Comparison of ENCODE assay signal across 31 cellular contexts in the genomic region with DNA sequence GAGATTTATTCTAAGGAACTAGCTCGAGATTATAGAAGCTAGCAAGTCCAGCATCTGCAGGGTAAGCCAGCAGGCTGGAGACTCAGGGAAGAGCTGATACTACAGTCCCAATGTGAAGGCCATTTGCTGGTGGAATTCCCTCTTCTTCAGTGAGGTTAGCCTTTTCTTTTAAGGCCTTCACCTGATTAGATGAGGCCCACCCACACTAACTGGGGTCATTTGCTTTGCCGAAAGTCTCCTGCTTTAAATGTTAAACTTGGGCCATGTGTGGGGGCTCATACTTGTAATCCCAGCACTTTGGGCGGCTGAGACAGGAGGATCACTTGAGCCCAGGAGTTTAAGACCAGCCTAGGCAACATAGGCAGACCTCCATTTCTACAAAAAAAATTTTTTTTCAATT.
"Had no signal": no experiment of that assay in that cellular context is flagged by ENCODE, and none has a peak within 500 bp of the region (broad histone marks: within the 10 kb centered on the region; RNA-seq: fewer than 3 reads in every experiment).

No MANE protein-coding gene starts in this region.

- H3K4me3 Mint-ChIP-seq: mesothelial cell of epicardium; naive B cell; natural killer cell; nephron progenitor cell; neural progenitor cell; stimulated activated naive CD8-positive, alpha-beta T cell treated with anti-CD3 and anti-CD28 coated beads, Interleukin-15, Interleukin-2, amounts not matched to agents 100 ng/mL and 50 ng/mL, for 24 hours had no signal

- H3K9me3 ChIP-seq: lower lobe of right lung, neutrophil, ovary, right atrium auricular region, right lobe of liver, suprapubic skin, thoracic aorta, tibial artery, upper lobe of right lung had no signal

- H2AFZ ChIP-seq: hepatocyte, neural progenitor cell had no signal

- H3K9me3 Mint-ChIP-seq: natural killer cell; stimulated activated naive CD8-positive, alpha-beta T cell treated with anti-CD3 and anti-CD28 coated beads, Interleukin-15, Interleukin-2, amounts not matched to agents 100 ng/mL and 50 ng/mL, for 24 hours had no signal

- H3K4me3 ChIP-seq: hepatocyte, lower lobe of right lung, neural progenitor cell, ovary, right atrium auricular region, right lobe of liver, suprapubic skin, thoracic aorta, tibial artery, upper lobe of right lung had no signal

- H3K4me2 ChIP-seq: hepatocyte, neural progenitor cell had no signal

- H3K36me3 ChIP-seq: lower lobe of right lung, neural progenitor cell, neutrophil, ovary, right lobe of liver, suprapubic skin, upper lobe of right lung had no signal

- H3K4me1 Mint-ChIP-seq: naive B cell, natural killer cell had no signal

- H3K36me3 Mint-ChIP-seq: naive B cell, natural killer cell had no signal

- FAIRE-seq: keratinocyte, urothelium cell line had no signal

- DNase-seq: kidney glomerular epithelial cell; left cardiac atrium; lower lobe of right lung; mammary epithelial cell; mesenchymal stem cell; naive B cell; natural killer cell; nephron progenitor cell; occipital lobe; ovary; right lobe of liver; stimulated activated CD4-positive, alpha-beta T cell treated with anti-CD3 and anti-CD28 coated beads, Interleukin-12 subunit alpha, Interleukin-12 subunit beta, amount 100 ng/mL, for 4 hours; stimulated activated CD4-positive, alpha-beta T cell treated with anti-CD3 and anti-CD28 coated beads, Interleukin-15, amount 100 ng/mL, for 24 hours; stimulated activated CD4-positive, alpha-beta T cell treated with anti-CD3 and anti-CD28 coated beads, Interleukin-2, amount 100 ng/mL, for 24 hours; stimulated activated CD4-positive, alpha-beta T cell treated with anti-CD3 and anti-CD28 coated beads, Interleukin-4, amount 100 ng/mL, for 1 hour; stimulated activated naive CD4-positive, alpha-beta T cell; tibial artery; trophoblast cell; upper lobe of right lung had no signal

- ATAC-seq: left cardiac atrium, left lobe of liver, lower lobe of right lung, natural killer cell, right lobe of liver, upper lobe of right lung had no signal

- H3K79me2 ChIP-seq: hepatocyte had no signal

- H3K27ac ChIP-seq: lower lobe of right lung, neural progenitor cell, neutrophil, right atrium auricular region, right lobe of liver, suprapubic skin, upper lobe of right lung had no signal

- H3K27me3 Mint-ChIP-seq: naive B cell; progenitor cell of endocrine pancreas; stimulated activated naive CD8-positive, alpha-beta T cell treated with anti-CD3 and anti-CD28 coated beads, Interleukin-15, Interleukin-2, amounts not matched to agents 100 ng/mL and 50 ng/mL, for 24 hours had no signal

- H3K27me3 ChIP-seq: hepatocyte, neural progenitor cell, neutrophil, ovary, right atrium auricular region, right lobe of liver, suprapubic skin, tibial artery, upper lobe of right lung had no signal

- H3K27ac Mint-ChIP-seq: natural killer cell; nephron progenitor cell; stimulated activated naive CD8-positive, alpha-beta T cell treated with anti-CD3 and anti-CD28 coated beads, Interleukin-15, Interleukin-2, amounts not matched to agents 100 ng/mL and 50 ng/mL, for 24 hours had no signal

- H3K4me1 ChIP-seq: lower lobe of right lung, neural progenitor cell, right atrium auricular region, right lobe of liver, suprapubic skin, upper lobe of right lung had no signal

- H3K9ac ChIP-seq: neural progenitor cell had no signal
